ENCODE assay signal across 22 cellular contexts in genomic region chr4:119136541-119136940, GRCh38. TPM values are rescaled to one million over a fixed set of nuclear protein-coding genes. Genes with fewer than 3 reads are reported as not detected.
DNase-seq lines count a peak whose midpoint lies in the region; ATAC-seq and TF ChIP-seq lines count a peak whose summit lies in the region.
"Had no signal": no experiment of that assay in that cellular context is flagged by ENCODE, and none has a peak within 500 bp of the region (broad histone marks: within the 10 kb centered on the region; RNA-seq: fewer than 3 reads in every experiment).

No MANE protein-coding gene starts in this region.

- H3K27ac ChIP-seq in heart right ventricle: peak overlapping the region; percentile 67 to 93 (median 86)
- H3K27ac ChIP-seq: BLaER1, neutrophil had no signal

- no peak overlapping the region for H3K27ac Mint-ChIP-seq in chondrocyte (ENCODE audit: unreplicated experiment)
- H3K27ac Mint-ChIP-seq: activated naive CD8-positive, alpha-beta T cell treated with anti-CD3 and anti-CD28 coated beads, Interleukin-2, amount 50 U/mL, for 24 hours; memory B cell had no signal

- peak in 3 of 9 donors; percentile 6 to 22 (median 14) for TF ChIP-seq CTCF in heart right ventricle (IDR thresholded peaks at IDR 0.05)
- no peak for TF ChIP-seq CTCF in chondrocyte (IDR thresholded peaks at IDR 0.05)

- WGBS in heart right ventricle, 2 donors: 36 to 46% methylated on average over 3 of the region's 3 CpGs

- no peaks in the 10 kb centered on the region for H3K9me3 Mint-ChIP-seq in chondrocyte (ENCODE audit: low read depth)
- H3K9me3 Mint-ChIP-seq: activated naive CD8-positive, alpha-beta T cell treated with anti-CD3 and anti-CD28 coated beads, Interleukin-2, amount 50 U/mL, for 24 hours; memory B cell had no signal

- no peak overlapping the region for H3K4me3 Mint-ChIP-seq in chondrocyte (ENCODE audit: unreplicated experiment)
- H3K4me3 Mint-ChIP-seq: activated naive CD8-positive, alpha-beta T cell treated with anti-CD3 and anti-CD28 coated beads, Interleukin-2, amount 50 U/mL, for 24 hours; memory B cell had no signal

- no peaks in the 10 kb centered on the region for H3K9me3 ChIP-seq in heart right ventricle
- H3K9me3 ChIP-seq: BLaER1, neutrophil had no signal

- H3K4me3 ChIP-seq in heart right ventricle: peak overlapping the region; percentile 20 to 60 (median 47)
- H3K4me3 ChIP-seq in skeletal muscle cell (ENCODE audit: low read depth, low read length): no peak overlapping the region
- H3K4me3 ChIP-seq: BLaER1 had no signal

- DNase-seq in MV-4-11 (lab: John Stamatoyannopoulos, UW) (peak; percentile 3), amniotic epithelial cell (ENCODE audit: low read depth) (peak; percentile 70), heart right ventricle (no peak), skeletal muscle cell (ENCODE audit: low read depth) (peak; percentile 52), chondrocyte (ENCODE audit: low spot score) (no peak), hippocampal formation (lab: John Stamatoyannopoulos, UW) (no peak), SHP77 treated with DMSO at 0.1 percent for 48 hours (lab: John Stamatoyannopoulos, UW) (no peak)
- DNase-seq: activated CD4-positive, alpha-beta T cell treated with anti-CD3 and anti-CD28 coated beads for 4 hours; activated naive CD8-positive, alpha-beta T cell treated with anti-CD3 and anti-CD28 coated beads, Interleukin-2, amount 50 U/mL, for 24 hours; activated T-cell treated with anti-CD3 and anti-CD28 coated beads, Interleukin-2, amount 50 U/mL, for 1 hour; DMS53; NCI-H187 treated with DMSO at 0.1 percent for 48 hours; NCI-H526 treated with DMSO at 0.1 percent for 48 hours; RPMI8226; stimulated activated naive CD8-positive, alpha-beta T cell treated with anti-CD3 and anti-CD28 coated beads, Interleukin-15, Interleukin-2, amounts not matched to agents 100 U/mL and 50 U/mL, for 24 hours; T-helper 9 cell had no signal

- intact Hi-C loops in heart right ventricle (cut with DNase I): loop anchor here in 7 of 10 donors (5.0 to 10.0 kb wide), 5 partner anchors 54 to 152 kb away; no protein-coding TSS in a partner anchor

- H3K36me3 ChIP-seq in heart right ventricle: peaks cover 0 to 8% (median 0%) of the 10 kb centered on the region in 9 donors
- H3K36me3 ChIP-seq: BLaER1, neutrophil had no signal

- H3K4me1 ChIP-seq in heart right ventricle: peaks cover 0 to 40% (median 25%) of the 10 kb centered on the region in 9 donors

- H3K27me3 ChIP-seq in heart right ventricle: no peaks in the 10 kb centered on the region
- H3K27me3 ChIP-seq: BLaER1, neutrophil had no signal

- H3K4me1 Mint-ChIP-seq in chondrocyte (ENCODE audit: low read depth): peaks cover 34% of the 10 kb centered on the region

- no peaks in the 10 kb centered on the region for H3K36me3 Mint-ChIP-seq in chondrocyte (ENCODE audit: low read depth)
- H3K36me3 Mint-ChIP-seq: memory B cell had no signal

- no peaks in the 10 kb centered on the region for H3K27me3 Mint-ChIP-seq in chondrocyte (ENCODE audit: low read depth)
- H3K27me3 Mint-ChIP-seq: activated naive CD8-positive, alpha-beta T cell treated with anti-CD3 and anti-CD28 coated beads, Interleukin-2, amount 50 U/mL, for 24 hours had no signal

- ATAC-seq in heart right ventricle: peak; percentile 14 to 62 (median 50)
- no peak for ATAC-seq in GM21737 (IDR thresholded peaks at IDR 0.05; ENCODE audit: unreplicated experiment)
- ATAC-seq: activated naive CD8-positive, alpha-beta T cell treated with anti-CD3 and anti-CD28 coated beads, Interleukin-2, amount 50 U/mL, for 24 hours; stimulated activated naive CD8-positive, alpha-beta T cell treated with anti-CD3 and anti-CD28 coated beads, Interleukin-15, Interleukin-2, amounts not matched to agents 100 U/mL and 50 U/mL, for 24 hours had no signal

RNA-seq across cellular contexts. Expression of gene MYOZ2, which starts 0.9 kb away (rescaled TPM):
- total RNA-seq in heart right ventricle (1,000 to 10,000 TPM in 1 of 10 donors, 100 to 1,000 TPM in 9; 655 to 1,008 (median 906) TPM), chondrocyte (0.13 to 0.35 TPM in 2 of 3 replicates, not detected in the other)
- 100 to 1,000 TPM; 231 to 772 TPM for polyA plus RNA-seq in heart right ventricle
- total RNA-seq: H4, M059J had no signal

Comparison
In these comparisons a context has a peak if more than half of its experiments do, and no peak if none do; other contexts are left out.
1. DNase-seq: peak in MV-4-11 (single experiment), amniotic epithelial cell (single experiment) and skeletal muscle cell (single experiment); none in heart right ventricle (0 of 2), chondrocyte (single experiment), hippocampal formation (0 of 2) and SHP77 treated with DMSO at 0.1 percent for 48 hours (single experiment).
2. RNA of gene MYOZ2, which starts 0.9 kb away (total RNA-seq): 655 to 1,008 TPM in heart right ventricle; 0.13 to 0.35 TPM in chondrocyte; every median in the first group is over 100 times any median in the second.